ENCODE assay signal across 10 cellular contexts in genomic region chr13:20709782-20710181, GRCh38.
"Had no signal": no experiment of that assay in that cellular context is flagged by ENCODE, and none has a peak within 500 bp of the region (broad histone marks: within the 10 kb centered on the region; RNA-seq: fewer than 3 reads in every experiment).

No MANE protein-coding gene starts in this region.

- H3K27me3 ChIP-seq: right lobe of liver, thyroid gland had no signal

- ATAC-seq: naive thymus-derived CD4-positive, alpha-beta T cell; right lobe of liver had no signal

- DNase-seq: activated CD4-positive, alpha-beta T cell treated with anti-CD3 and anti-CD28 coated beads, Interleukin-2, amount 50 U/mL, for 1 hour; activated naive CD4-positive, alpha-beta T cell treated with anti-CD3 and anti-CD28 coated beads, Interleukin-2, amount 10 ng/mL, durations not matched to agents 7 days and 5 days; kidney; naive thymus-derived CD4-positive, alpha-beta T cell; right lobe of liver; SHP77 treated with DMSO at 0.1 percent for 48 hours; stimulated activated CD4-positive, alpha-beta T cell treated with anti-CD3 and anti-CD28 coated beads, Interleukin-4, amount 100 ng/mL, for 1 hour; stimulated activated CD8-positive, alpha-beta memory T cell treated with anti-CD3 and anti-CD28 coated beads, Interleukin-4, amount 100 ng/mL, for 48 hours; thyroid gland had no signal

- H3K27ac ChIP-seq: neutrophil, right lobe of liver had no signal

- H3K36me3 ChIP-seq: neutrophil, right lobe of liver, thyroid gland had no signal

- H3K4me3 ChIP-seq: right lobe of liver, thyroid gland had no signal

- H3K9me3 ChIP-seq: neutrophil, right lobe of liver, thyroid gland had no signal
